In the genomic region with DNA sequence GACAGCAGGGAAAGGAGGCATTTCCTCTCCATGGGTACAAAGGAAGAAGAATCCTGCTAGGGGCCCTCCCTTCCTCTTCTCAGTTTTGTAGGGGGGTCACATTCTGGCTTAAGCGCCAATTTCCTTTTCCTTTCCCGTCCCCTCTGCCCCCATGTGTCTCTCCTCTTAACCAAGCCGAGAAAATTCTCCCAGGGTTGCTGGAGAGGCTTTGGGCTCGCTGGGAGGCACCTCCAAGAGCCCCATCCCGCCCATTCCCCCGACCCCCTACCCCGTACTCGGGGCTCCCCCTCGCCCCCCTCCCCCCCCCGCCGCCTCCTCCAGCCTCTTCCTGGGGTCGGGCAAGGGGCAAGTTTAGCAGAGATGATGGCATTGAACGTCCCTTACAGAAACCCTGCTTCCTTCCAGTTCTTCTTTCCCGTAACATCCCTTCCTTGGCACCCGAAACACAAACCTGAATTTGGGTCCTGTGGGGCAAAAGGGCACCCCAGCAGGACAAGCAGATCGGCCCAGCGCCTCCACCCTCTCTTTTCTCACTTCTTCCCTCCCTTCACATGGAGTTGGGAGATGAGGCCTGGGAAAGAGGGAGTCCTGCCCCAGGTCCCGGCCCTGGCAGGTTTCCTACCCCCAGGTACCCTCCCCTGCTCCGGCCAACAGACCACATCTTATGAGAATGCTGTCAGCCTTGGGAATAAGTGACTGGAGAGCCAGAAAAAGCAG, we compare ENCODE assay signal across 8 cellular contexts. TPM values are rescaled to one million over a fixed set of nuclear protein-coding genes. Genes with fewer than 3 reads are reported as not detected.
DNase-seq lines count a peak whose midpoint lies in the region; ATAC-seq, FAIRE-seq and TF ChIP-seq lines count a peak whose summit lies in the region.

No MANE protein-coding gene starts in this region.

- peaks cover 4% of the 10 kb centered on the region; the same call in 1 of the 2 replicates for H3K36me3 ChIP-seq in ES-I3 (ENCODE audit: insufficient read depth, low read length)
- H3K36me3 ChIP-seq in SJSA1 = peaks cover 42% of the 10 kb centered on the region
- peaks cover 0 to 24% of the 10 kb centered on the region in 2 donors for H3K36me3 ChIP-seq in esophagus (ENCODE audit: control insufficient read depth in 2 of 2, insufficient read depth in 2 of 2, low read length in 1 of 2)
- peaks cover 3 to 8% of the 10 kb centered on the region in 2 donors for H3K36me3 ChIP-seq in prostate gland

- intact Hi-C loops in prostate gland (cut with DNase I) = no loop called here

- TF ChIP-seq POLR2A in prostate gland (IDR thresholded peaks at IDR 0.05) = no peak

- no peak for DNase-seq in SJSA1 (ENCODE audit: low read depth in 1 of 2, low spot score in 2 of 2)
- DNase-seq in prostate gland (ENCODE audit: low spot score) = no peak
- DNase-seq in RCC 7860 (ENCODE audit: low spot score) = no peak
- no peak for DNase-seq in NCI-H82 treated with DMSO at 0.1 percent for 48 hours (lab: John Stamatoyannopoulos, UW; ENCODE audit: unreplicated experiment)
- DNase-seq in DMS153 treated with DMSO at 0.1 percent for 48 hours (lab: John Stamatoyannopoulos, UW; ENCODE audit: unreplicated experiment) = no peak

- H3K9me3 ChIP-seq in ES-I3 (ENCODE audit: control insufficient read depth, insufficient read depth, low read length) (no peaks in the 10 kb centered on the region), SJSA1 (replicated peaks) (no peaks in the 10 kb centered on the region), esophagus (ENCODE audit: control insufficient read depth in 2 of 2, insufficient read depth in 1 of 2, low read depth in 1 of 2, low read length in 1 of 2) (no peaks in the 10 kb centered on the region), prostate gland (no peaks in the 10 kb centered on the region)

- FAIRE-seq in RCC 7860 (lab: Jason Lieb, UNC) = no peak

- H3K4me3 ChIP-seq in SJSA1 = no peak overlapping the region
- H3K4me3 ChIP-seq in esophagus (ENCODE audit: low read depth in 1 of 2, low read length in 2 of 2) = no peak overlapping the region
- H3K4me3 ChIP-seq in prostate gland = no peak overlapping the region

- peak overlapping the region; percentile 61 for H3K27ac ChIP-seq in SJSA1
- peak overlapping the region; percentile 78 to 88 for H3K27ac ChIP-seq in esophagus (ENCODE audit: low read depth in 2 of 2, low read length in 1 of 2)
- peak overlapping the region; percentile 66 to 85 for H3K27ac ChIP-seq in prostate gland

- WGBS in esophagus, 2 donors = 39 to 43% methylated on average over 14 to 18 of the region's 19 CpGs
- WGBS in prostate gland = 44% methylated on average over 17 of the region's 19 CpGs

- H3K27me3 ChIP-seq in SJSA1 (replicated peaks) = no peaks in the 10 kb centered on the region
- H3K27me3 ChIP-seq in esophagus (ENCODE audit: control insufficient read depth in 1 of 2, insufficient read depth in 2 of 2, low read length in 2 of 2) = no peaks in the 10 kb centered on the region
- H3K27me3 ChIP-seq in prostate gland (replicated peaks; ENCODE audit: insufficient read depth) = no peaks in the 10 kb centered on the region

- H3K4me1 ChIP-seq in ES-I3 (ENCODE audit: insufficient read depth, low read length) (peaks cover 47% of the 10 kb centered on the region), SJSA1 (replicated peaks) (peaks cover 26% of the 10 kb centered on the region), esophagus (ENCODE audit: control insufficient read depth in 2 of 2, insufficient read depth in 2 of 2, low read length in 1 of 2) (peaks cover 2 to 13% of the 10 kb centered on the region in 2 donors), prostate gland (replicated peaks) (peaks cover 18% of the 10 kb centered on the region)

- no peak for ATAC-seq in activated CD4-positive, CD25-positive, alpha-beta regulatory T cell treated with anti-CD3 and anti-CD28 coated beads, Interleukin-2, amount 50 U/mL, for 24 hours

- no peak for TF ChIP-seq CTCF in prostate gland (IDR thresholded peaks at IDR 0.05)

- H3K9ac ChIP-seq in ES-I3 (ENCODE audit: low read depth, low read length) = peak overlapping the region; percentile 41

RNA-seq across cellular contexts. Expression of gene PLEKHG6, which starts 13.7 kb away (rescaled TPM):
- total RNA-seq in SJSA1 (2014; rRNA removed; shearing (Covaris generic)) = 0.08 TPM in 1 of 2 replicates, not detected in the other
- polyA plus RNA-seq in esophagus = 10 to 100 TPM; 25.0 to 70.3 TPM
- 1 to 10 TPM; 4.6 to 6.2 TPM for total RNA-seq in prostate gland

RNA-seq across cellular contexts. Expression of gene TNFRSF1A, which starts 17.7 kb away (rescaled TPM):
- 109 and 132 TPM in 2 replicates for total RNA-seq in SJSA1 (2014; rRNA removed; shearing (Covaris generic))
- 10 to 100 TPM; 41.7 to 71.4 TPM for polyA plus RNA-seq in esophagus
- 100 to 1,000 TPM in 1 of 2 donors, 10 to 100 TPM in 1; 91.1 to 168 TPM for total RNA-seq in prostate gland

RNA-seq across cellular contexts. Expression of gene SCNN1A, which starts 51.2 kb away (rescaled TPM):
- total RNA-seq in SJSA1 (2014; rRNA removed; shearing (Covaris generic)) = 0.18 and 4.7 TPM in 2 replicates
- polyA plus RNA-seq in esophagus = 100 to 1,000 TPM in 1 of 2 donors, 10 to 100 TPM in 1; 98.7 to 126 TPM
- 100 to 1,000 TPM; 128 to 211 TPM for total RNA-seq in prostate gland

RNA-seq across cellular contexts. Expression of gene LTBR, which starts 59.8 kb away (rescaled TPM):
- total RNA-seq in SJSA1 (2014; rRNA removed; shearing (Covaris generic)) = 102 and 106 TPM in 2 replicates
- 10 to 100 TPM; 81.3 to 97.9 TPM for polyA plus RNA-seq in esophagus
- 100 to 1,000 TPM; 186 to 264 TPM for total RNA-seq in prostate gland

Comparison
In these comparisons a context has a peak if more than half of its experiments do, and no peak if none do; other contexts are left out.
1. RNA of gene SCNN1A, which starts 51.2 kb away (total RNA-seq): 128 to 211 TPM in prostate gland; 0.18 to 4.7 TPM in SJSA1; every median in the first group is over 10 times any median in the second.
2. Peak in every context shown above with its lines, with median percentiles within 50 percentile points of each other: H3K27ac ChIP-seq.